8 cellular contexts compared by ENCODE assay signal in the genomic region with DNA sequence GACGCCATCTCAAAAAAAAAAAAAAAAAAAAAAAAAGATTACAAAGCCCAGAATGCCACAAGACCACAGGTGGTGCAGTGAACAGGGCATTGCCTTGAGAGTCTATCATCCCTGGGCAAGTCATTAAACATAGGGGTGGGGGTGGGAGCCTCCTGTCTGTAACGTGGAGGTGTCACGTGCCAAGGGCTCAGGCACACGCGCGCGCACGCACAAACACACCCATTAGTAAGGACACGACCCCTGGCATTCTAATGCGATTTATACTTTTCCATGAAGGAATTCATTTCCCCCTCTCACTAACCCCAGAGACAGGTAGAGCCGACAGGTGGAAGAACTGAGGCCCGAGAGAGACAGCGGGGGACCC. TPM values are rescaled to one million over a fixed set of nuclear protein-coding genes. Genes with fewer than 3 reads are reported as not detected.
DNase-seq lines count a peak whose midpoint lies in the region; ATAC-seq and TF ChIP-seq lines count a peak whose summit lies in the region.

No MANE protein-coding gene starts in this region.

- H3K4me3 ChIP-seq in RWPE2 (ENCODE audit: severe bottlenecking) (peak overlapping the region; percentile 41), epithelial cell of proximal tubule (ENCODE audit: low read depth, low read length) (peak overlapping the region; percentile 80), parathyroid adenoma (ENCODE audit: low read depth, low read length) (peak overlapping the region; percentile 77)

- peak overlapping the region; percentile 98 for H3K4me2 ChIP-seq in parathyroid adenoma (ENCODE audit: low read length)

- H3K9ac ChIP-seq in parathyroid adenoma: peak overlapping the region; percentile 53

- H3K27ac ChIP-seq in RWPE2 (ENCODE audit: poor library complexity, severe bottlenecking) (peak overlapping the region; percentile 11), parathyroid adenoma (peak overlapping the region; percentile 60)

- TF ChIP-seq CTCF in RWPE2 (IDR thresholded peaks at IDR 0.05; ENCODE audit: poor library complexity, severe bottlenecking) (no peak), epithelial cell of proximal tubule (conservative IDR thresholded peaks at IDR 0.05; ENCODE audit: low read depth, low read length) (no peak), parathyroid adenoma (IDR thresholded peaks at IDR 0.05) (no peak)

- no peaks in the 10 kb centered on the region for H3K79me2 ChIP-seq in parathyroid adenoma

- H3K27me3 ChIP-seq in RWPE2 (ENCODE audit: insufficient read depth, poor library complexity, severe bottlenecking) (no peaks in the 10 kb centered on the region), parathyroid adenoma (ENCODE audit: control insufficient read depth, insufficient read depth, low read length) (no peaks in the 10 kb centered on the region)

- ATAC-seq in RWPE2 (ENCODE audit: low read depth) (no peak), GM19452 (IDR thresholded peaks at IDR 0.05; ENCODE audit: unreplicated experiment) (no peak)
- no peak for ATAC-seq in activated CD4-positive, CD25-positive, alpha-beta regulatory T cell treated with anti-CD3 and anti-CD28 coated beads, Interleukin-2, amount 50 U/mL, for 24 hours

- no peaks in the 10 kb centered on the region for H3K9me3 ChIP-seq in RWPE2 (ENCODE audit: severe bottlenecking)
- H3K9me3 ChIP-seq in parathyroid adenoma (ENCODE audit: control insufficient read depth, low read length): no peaks in the 10 kb centered on the region

- H3K36me3 ChIP-seq in RWPE2 (ENCODE audit: low read depth) (no peaks in the 10 kb centered on the region; the same call in 1 of the 2 replicates), parathyroid adenoma (ENCODE audit: control insufficient read depth, insufficient read depth, low read length) (no peaks in the 10 kb centered on the region)

- H3K4me1 ChIP-seq in RWPE2 (ENCODE audit: insufficient read depth, poor library complexity, severe bottlenecking): peaks cover 2% of the 10 kb centered on the region
- H3K4me1 ChIP-seq in parathyroid adenoma: peaks cover 5% of the 10 kb centered on the region

- DNase-seq in DMS 273 (lab: John Stamatoyannopoulos, UW; ENCODE audit: unreplicated experiment) (peak; percentile 50), DMS 273 treated with DMSO at 0.1 percent for 48 hours (lab: John Stamatoyannopoulos, UW) (no peak), RWPE2 (ENCODE audit: low spot score) (no peak), epithelial cell of proximal tubule (ENCODE audit: low read depth) (no peak)
- DNase-seq in stimulated activated CD4-positive, alpha-beta T cell treated with anti-CD3 and anti-CD28 coated beads, Interleukin-4, amount 100 ng/mL, for 24 hours: no peak

- peak overlapping the region; percentile 92 for H2AFZ ChIP-seq in parathyroid adenoma

RNA-seq across cellular contexts. Expression of gene GCAT, which starts 5.8 kb away (rescaled TPM):
- 29.1 and 36.0 TPM in 2 replicates for total RNA-seq in epithelial cell of proximal tubule

RNA-seq across cellular contexts. Expression of gene GALR3, which starts 21.3 kb away (rescaled TPM):
- not detected in 2 replicates for total RNA-seq in epithelial cell of proximal tubule

RNA-seq across cellular contexts. Expression of gene ANKRD54, which starts 42.2 kb away (rescaled TPM):
- total RNA-seq in epithelial cell of proximal tubule: 38.6 and 41.9 TPM in 2 replicates

RNA-seq across cellular contexts. Expression of gene EIF3L, which starts 47.3 kb away (rescaled TPM):
- 333 and 418 TPM in 2 replicates for total RNA-seq in epithelial cell of proximal tubule
